In genomic region chr6:7301702-7302101, GRCh38 we compare ENCODE assay signal across 22 cellular contexts.
"Had no signal": no experiment of that assay in that cellular context is flagged by ENCODE, and none has a peak within 500 bp of the region (broad histone marks: within the 10 kb centered on the region; RNA-seq: fewer than 3 reads in every experiment).

No MANE protein-coding gene starts in this region.

- H3K4me3 Mint-ChIP-seq: activated B cell treated with CpG ODN at 0.5 μM for 24 hours; activated CD4-positive, alpha-beta T cell treated with anti-CD3 and anti-CD28 coated beads, Interleukin-2, amount 10 ng/mL, durations not matched to agents 24 days and 14 days; activated naive CD8-positive, alpha-beta T cell treated with anti-CD3 and anti-CD28 coated beads, Interleukin-2, amount 10 ng/mL, durations not matched to agents 7 days and 5 days; activated T-cell treated with anti-CD3 and anti-CD28 coated beads, Interleukin-2, amount 50 U/mL, for 4 hours had no signal

- H3K27me3 Mint-ChIP-seq: activated B cell treated with CpG ODN at 0.5 μM for 24 hours; activated CD4-positive, alpha-beta T cell treated with anti-CD3 and anti-CD28 coated beads, Interleukin-2, amount 10 ng/mL, durations not matched to agents 24 days and 14 days; activated naive CD8-positive, alpha-beta T cell treated with anti-CD3 and anti-CD28 coated beads, Interleukin-2, amount 10 ng/mL, durations not matched to agents 7 days and 5 days had no signal

- H3K9me3 Mint-ChIP-seq: activated B cell treated with CpG ODN at 0.5 μM for 24 hours; activated CD4-positive, alpha-beta T cell treated with anti-CD3 and anti-CD28 coated beads, Interleukin-2, amount 10 ng/mL, durations not matched to agents 24 days and 14 days; activated naive CD8-positive, alpha-beta T cell treated with anti-CD3 and anti-CD28 coated beads, Interleukin-2, amount 10 ng/mL, durations not matched to agents 7 days and 5 days; activated T-cell treated with anti-CD3 and anti-CD28 coated beads, Interleukin-2, amount 50 U/mL, for 4 hours had no signal

- H3K27ac Mint-ChIP-seq: activated B cell treated with CpG ODN at 0.5 μM for 24 hours; activated CD4-positive, alpha-beta T cell treated with anti-CD3 and anti-CD28 coated beads, Interleukin-2, amount 10 ng/mL, durations not matched to agents 24 days and 14 days had no signal

- ATAC-seq: activated T-cell treated with anti-CD3 and anti-CD28 coated beads, Interleukin-2, amount 50 U/mL, for 4 hours; PC-3 had no signal

- DNase-seq: activated B cell treated with CpG ODN at 0.5 μM for 24 hours; activated CD4-positive, alpha-beta T cell treated with anti-CD3 and anti-CD28 coated beads for 1 hour; activated CD4-positive, alpha-beta T cell treated with anti-CD3 and anti-CD28 coated beads, Interleukin-2, amount 10 ng/mL, durations not matched to agents 24 days and 14 days; activated CD4-positive, alpha-beta T cell treated with anti-CD3 and anti-CD28 coated beads, Interleukin-2, amount 50 U/mL, for 48 hours; activated CD8-positive, alpha-beta memory T cell treated with anti-CD3 and anti-CD28 coated beads for 24 hours; activated effector memory CD4-positive, alpha-beta T cell treated with anti-CD3 and anti-CD28 coated beads, Interleukin-2, amount 50 U/mL, for 16 hours; activated naive CD4-positive, alpha-beta T cell treated with Interleukin-2 at 50 U/mL for 16 hours; activated naive CD8-positive, alpha-beta T cell treated with anti-CD3 and anti-CD28 coated beads, Interleukin-2, amount 10 ng/mL, durations not matched to agents 7 days and 5 days; activated T-cell treated with anti-CD3 and anti-CD28 coated beads, Interleukin-2, amount 50 U/mL, for 4 hours; aorta; central memory CD4-positive, alpha-beta T cell; Kasumi-1; NCI-H1048; NCI-H146; NCI-H187 treated with DMSO at 0.1 percent for 48 hours; NCI-H2081 treated with DMSO at 0.1 percent for 48 hours; NCI-H446; NCI-H524; PC-3; SHP77; T-helper 2 cell; T1000 had no signal
